17 cellular contexts compared by ENCODE assay signal in the genomic region with DNA sequence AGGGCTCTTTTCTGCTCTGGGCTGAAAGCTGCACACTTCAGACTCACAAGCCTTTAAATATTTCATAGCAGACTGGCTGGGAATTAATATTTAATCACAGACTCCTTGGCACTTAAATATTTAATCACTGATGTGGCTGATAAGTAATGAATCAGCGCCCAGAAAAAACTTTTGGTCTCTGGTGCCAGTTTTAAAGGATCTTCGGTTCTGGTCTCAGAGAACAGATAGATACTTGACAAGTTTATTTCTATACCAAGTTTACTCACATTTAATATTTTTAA.
A peak's percentile ranks its signal among the peaks of the same experiment; 100 is the strongest.
DNase-seq lines count a peak whose midpoint lies in the region; ATAC-seq, FAIRE-seq and TF ChIP-seq lines count a peak whose summit lies in the region.
"Had no signal": no experiment of that assay in that cellular context is flagged by ENCODE, and none has a peak within 500 bp of the region (broad histone marks: within the 10 kb centered on the region; RNA-seq: fewer than 3 reads in every experiment).

No MANE protein-coding gene starts in this region.

- no peaks in the 10 kb centered on the region for H3K79me2 ChIP-seq in HepG2 (ENCODE audit: insufficient read depth, low read length)
- no peaks in the 10 kb centered on the region for H3K79me2 ChIP-seq in MM.1S (ENCODE audit: low read length)
- no peaks in the 10 kb centered on the region for H3K79me2 ChIP-seq in osteoblast (ENCODE audit: insufficient read depth, low read length)

- H4K20me1 ChIP-seq in HepG2 (ENCODE audit: insufficient read depth, low read length) (no peaks in the 10 kb centered on the region), MM.1S (ENCODE audit: insufficient read depth, low read length) (no peaks in the 10 kb centered on the region), osteoblast (ENCODE audit: insufficient read depth, low read length) (no peaks in the 10 kb centered on the region)
- H4K20me1 ChIP-seq: BLaER1 had no signal

- ATAC-seq in right lobe of liver (peak in 3 of 4 donors; percentile 11 to 59 (median 15)), HepG2 (no peak), pancreas (peak; percentile 60 to 74 (median 72)), HG02840 (IDR thresholded peaks at IDR 0.05; ENCODE audit: low FRiP score, unreplicated experiment) (no peak)
- ATAC-seq: GM12878 had no signal

- no TSS peak for BruUV-seq in HepG2 (replicated peaks; lab: Mats Ljungman, UMichigan)

- H3K9me3 Mint-ChIP-seq in HFFc6: peaks cover 16% of the 10 kb centered on the region

- H3K27me3 Mint-ChIP-seq in HFFc6 (ENCODE audit: insufficient read depth): no peaks in the 10 kb centered on the region; the same call in 1 of the 2 replicates

- DNase-seq in right lobe of liver: no peak
- no peak for DNase-seq in HepG2 (ENCODE audit: low spot score)
- DNase-seq in kidney glomerular epithelial cell (lab: John Stamatoyannopoulos, UW): peak; percentile 28
- DNase-seq in pancreas: no peak
- DNase-seq in MM.1S: no peak
- no peak for DNase-seq in HFFc6
- DNase-seq in osteoblast (ENCODE audit: insufficient read length, low spot score, missing footprints): no peak
- DNase-seq: 8988T, DMS79 treated with DMSO at 0.1 percent for 48 hours, GM23248 had no signal

- POLR2A ChIA-PET in HepG2 (lab: Yijun Ruan, JAX): no interaction called here

- H3K27ac ChIP-seq in right lobe of liver: no peak overlapping the region
- H3K27ac ChIP-seq in HepG2 (ENCODE audit: extremely low read length, insufficient read depth, low read length): no peak overlapping the region
- no peak overlapping the region for H3K27ac ChIP-seq in pancreas
- no peak overlapping the region for H3K27ac ChIP-seq in MM.1S (ENCODE audit: low read length)
- no peak overlapping the region for H3K27ac ChIP-seq in osteoblast (ENCODE audit: low read depth, low read length)
- H3K27ac ChIP-seq: BLaER1, GM23248 had no signal

- no peaks in the 10 kb centered on the region for H3K27me3 ChIP-seq in right lobe of liver
- no peaks in the 10 kb centered on the region for H3K27me3 ChIP-seq in HepG2 (ENCODE audit: control insufficient read depth in 1 of 2, insufficient read depth in 2 of 2, low read length in 2 of 2)
- H3K27me3 ChIP-seq in pancreas: no peaks in the 10 kb centered on the region
- H3K27me3 ChIP-seq in MM.1S (replicated peaks; ENCODE audit: insufficient read depth, low read length): no peaks in the 10 kb centered on the region
- no peaks in the 10 kb centered on the region for H3K27me3 ChIP-seq in osteoblast (ENCODE audit: insufficient read depth, low read length)
- H3K27me3 ChIP-seq: BLaER1 had no signal

- H3K4me3 ChIP-seq in right lobe of liver (no peak overlapping the region), HepG2 (replicated peaks in 1 of 3; ENCODE audit: insufficient read depth in 1 of 3, low read depth in 2 of 3, low read length in 3 of 3) (no peak overlapping the region), pancreas (no peak overlapping the region), MM.1S (ENCODE audit: low read length) (no peak overlapping the region), osteoblast (ENCODE audit: insufficient read depth, low read length) (no peak overlapping the region)
- H3K4me3 ChIP-seq: BLaER1, GM12878, GM23248, HAP-1 had no signal

- no peak overlapping the region for H3K4me2 ChIP-seq in HepG2 (ENCODE audit: low read depth, low read length)
- H3K4me2 ChIP-seq in MM.1S (ENCODE audit: low read depth, low read length): no peak overlapping the region
- H3K4me2 ChIP-seq in osteoblast (ENCODE audit: insufficient read depth, low read length): no peak overlapping the region
- H3K4me2 ChIP-seq: BLaER1 had no signal

- no peak overlapping the region for H3K9ac ChIP-seq in HepG2 (ENCODE audit: insufficient read depth, low read depth, low read length)
- no peak overlapping the region for H3K9ac ChIP-seq in MM.1S (ENCODE audit: low read length)
- H3K9ac ChIP-seq: BLaER1, GM23248 had no signal

- H2AFZ ChIP-seq in HepG2 (ENCODE audit: low read length) (no peak overlapping the region), MM.1S (ENCODE audit: low read length) (no peak overlapping the region), osteoblast (ENCODE audit: low read length) (no peak overlapping the region)
- H2AFZ ChIP-seq: GM23248 had no signal

- WGBS in right lobe of liver (ENCODE audit: insufficient coverage, low coverage, low lambda C conversion rate, missing lambda C conversion rate): 28% methylated on average over 2 of the region's 2 CpGs
- WGBS in HepG2 (ENCODE audit: low lambda C conversion rate): 25% methylated on average over 2 of the region's 2 CpGs
- WGBS in pancreas, 2 donors: 18 to 19% methylated on average over 2 of the region's 2 CpGs

- H3K4me3 Mint-ChIP-seq in HFFc6: no peak overlapping the region
- H3K4me3 Mint-ChIP-seq: CD14-positive monocyte; CD4-positive, alpha-beta memory T cell had no signal

- no peaks in the 10 kb centered on the region for H3K9me2 ChIP-seq in MM.1S (replicated peaks; ENCODE audit: insufficient read depth, low read length)

- H3K36me3 Mint-ChIP-seq in HFFc6 (ENCODE audit: low read depth): no peaks in the 10 kb centered on the region
- H3K36me3 Mint-ChIP-seq: CD14-positive monocyte; CD4-positive, alpha-beta memory T cell had no signal

- TF ChIP-seq RAD21 in HepG2 (CRISPR knock-in tag; IDR thresholded peaks at IDR 0.05): no peak

- no peak for TF ChIP-seq CTCF in right lobe of liver (IDR thresholded peaks at IDR 0.05)
- TF ChIP-seq CTCF in HepG2 (CRISPR knock-in tag; IDR thresholded peaks at IDR 0.05): no peak
- no peak for TF ChIP-seq CTCF in pancreas (IDR thresholded peaks at IDR 0.05)
- no peak for TF ChIP-seq CTCF in MM.1S (IDR thresholded peaks at IDR 0.05; ENCODE audit: low read length)
- no peak for TF ChIP-seq CTCF in HFFc6 (IDR thresholded peaks at IDR 0.05)
- no peak for TF ChIP-seq CTCF in osteoblast (IDR thresholded peaks at IDR 0.05; ENCODE audit: extremely low read depth, low read depth, low read length)

- in situ Hi-C loops in HepG2 (cut with HindIII; ENCODE audit: extremely low pct_ligation_motif_present, low pct_unique_long_range_greater_than_20kb): no loop called here

- H3F3A ChIP-seq in MM.1S (ENCODE audit: insufficient read depth, low read length): no peaks in the 10 kb centered on the region

- no peak for FAIRE-seq in HepG2 (lab: Jason Lieb, UNC)
- FAIRE-seq in pancreas (lab: Jason Lieb, UNC): no peak
- FAIRE-seq: GM12878, GM19239 had no signal

- CTCF ChIA-PET in HepG2 (lab: Yijun Ruan, JAX; ENCODE audit: low intra/inter-chr PET ratio, low total read pairs): no interaction called here

- no peak overlapping the region for H3K27ac Mint-ChIP-seq in HFFc6
- H3K27ac Mint-ChIP-seq: CD14-positive monocyte; CD4-positive, alpha-beta memory T cell had no signal

- TF ChIP-seq EP300 in HepG2 (IDR thresholded peaks at IDR 0.05; ENCODE audit: low read depth in 2 of 2, low read length in 2 of 2) (no peak), HepG2 (CRISPR knock-in tag; IDR thresholded peaks at IDR 0.05; ENCODE audit: borderline replicate concordance) (no peak)

- H3K36me3 ChIP-seq in right lobe of liver (no peaks in the 10 kb centered on the region), HepG2 (replicated peaks in 1 of 2; ENCODE audit: control insufficient read depth in 1 of 2, insufficient read depth in 2 of 2, low read length in 2 of 2) (no peaks in the 10 kb centered on the region), pancreas (no peaks in the 10 kb centered on the region), MM.1S (replicated peaks; ENCODE audit: insufficient read depth, low read length) (no peaks in the 10 kb centered on the region), osteoblast (ENCODE audit: insufficient read depth, low read length) (no peaks in the 10 kb centered on the region)
- H3K36me3 ChIP-seq: BLaER1, HAP-1 had no signal

- no peak for TF ChIP-seq POLR2A in right lobe of liver (IDR thresholded peaks at IDR 0.05)
- TF ChIP-seq POLR2A in HepG2 (IDR thresholded peaks at IDR 0.05; ENCODE audit: insufficient read depth in 1 of 2, low read depth in 2 of 2, low read length in 2 of 2): no peak

- H3K4me1 ChIP-seq in right lobe of liver (peaks cover 0 to 10% (median 0%) of the 10 kb centered on the region in 4 donors), HepG2 (ENCODE audit: insufficient read depth, low read length) (no peaks in the 10 kb centered on the region), pancreas (peaks cover 4 to 11% (median 9%) of the 10 kb centered on the region in 3 donors), MM.1S (ENCODE audit: low read length) (no peaks in the 10 kb centered on the region), osteoblast (ENCODE audit: insufficient read depth, low read length) (no peaks in the 10 kb centered on the region)
- H3K4me1 ChIP-seq: BLaER1 had no signal

- intact Hi-C loops in right lobe of liver (cut with DNase I): no loop called here
- intact Hi-C loops in HepG2 (cut with micrococcal nuclease; ENCODE audit: unreplicated experiment): no loop called here
- intact Hi-C loops in pancreas (cut with DNase I): no loop called here

- H3K4me1 Mint-ChIP-seq in HFFc6 (ENCODE audit: low read depth): no peaks in the 10 kb centered on the region
- H3K4me1 Mint-ChIP-seq: CD14-positive monocyte; CD4-positive, alpha-beta memory T cell had no signal

- H3K9me3 ChIP-seq in right lobe of liver: no peaks in the 10 kb centered on the region
- no peaks in the 10 kb centered on the region for H3K9me3 ChIP-seq in HepG2 (ENCODE audit: low read length)
- H3K9me3 ChIP-seq in pancreas: no peaks in the 10 kb centered on the region
- no peaks in the 10 kb centered on the region for H3K9me3 ChIP-seq in MM.1S (replicated peaks; ENCODE audit: insufficient read depth, low read length)
- no peaks in the 10 kb centered on the region for H3K9me3 ChIP-seq in osteoblast (ENCODE audit: low read depth, low read length)
- H3K9me3 ChIP-seq: HAP-1 had no signal

TF ChIP-seq in HepG2, 621 proteins besides CTCF, POLR2A, EP300 and RAD21 (continues in another document):
- TF ChIP-seq SUZ12 (IDR thresholded peaks at IDR 0.05; ENCODE audit: low read depth, low read length) (no peak), NFIB (CRISPR knock-in tag; IDR thresholded peaks at IDR 0.05; ENCODE audit: borderline replicate concordance) (no peak), ZNF143 (CRISPR knock-in tag; IDR thresholded peaks at IDR 0.05) (no peak), ZNF546 (CRISPR knock-in tag; conservative IDR thresholded peaks at IDR 0.05) (no peak), SAFB2 (CRISPR knock-in tag; IDR thresholded peaks at IDR 0.05; ENCODE audit: borderline replicate concordance, low read depth) (no peak), TGIF2 (CRISPR knock-in tag; IDR thresholded peaks at IDR 0.05) (no peak), ZKSCAN8 (CRISPR knock-in tag; IDR thresholded peaks at IDR 0.05; ENCODE audit: borderline replicate concordance) (no peak), AKAP8 (CRISPR knock-in tag; IDR thresholded peaks at IDR 0.05) (no peak), ZNF557 (CRISPR knock-in tag; IDR thresholded peaks at IDR 0.05) (no peak)
- TF ChIP-seq, protein P1, sequence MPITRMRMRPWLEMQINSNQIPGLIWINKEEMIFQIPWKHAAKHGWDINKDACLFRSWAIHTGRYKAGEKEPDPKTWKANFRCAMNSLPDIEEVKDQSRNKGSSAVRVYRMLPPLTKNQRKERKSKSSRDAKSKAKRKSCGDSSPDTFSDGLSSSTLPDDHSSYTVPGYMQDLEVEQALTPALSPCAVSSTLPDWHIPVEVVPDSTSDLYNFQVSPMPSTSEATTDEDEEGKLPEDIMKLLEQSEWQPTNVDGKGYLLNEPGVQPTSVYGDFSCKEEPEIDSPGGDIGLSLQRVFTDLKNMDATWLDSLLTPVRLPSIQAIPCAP (CRISPR knock-in tag; IDR thresholded peaks at IDR 0.05; ENCODE audit: low read depth): no peak

Comparison
In these comparisons a context has a peak if more than half of its experiments do, and no peak if none do; other contexts are left out.
1. ATAC-seq: peak in right lobe of liver (3 of 4) and pancreas (4 of 4); none in HepG2 (single experiment) and HG02840 (single experiment).